9 cellular contexts compared by ENCODE assay signal in genomic region chr5:172688735-172689572, GRCh38. TPM values are rescaled to one million over a fixed set of nuclear protein-coding genes. Genes with fewer than 3 reads are reported as not detected.
DNase-seq lines count a peak whose midpoint lies in the region; ATAC-seq and TF ChIP-seq lines count a peak whose summit lies in the region.
"Had no signal": no experiment of that assay in that cellular context is flagged by ENCODE, and none has a peak within 500 bp of the region (broad histone marks: within the 10 kb centered on the region; RNA-seq: fewer than 3 reads in every experiment).

No MANE protein-coding gene starts in this region.

- peaks cover 12 to 41% of the 10 kb centered on the region in 2 donors for H3K4me1 ChIP-seq in muscle layer of duodenum (ENCODE audit: control insufficient read depth in 1 of 2, insufficient read depth in 2 of 2, low read length in 2 of 2)

- H3K27me3 Mint-ChIP-seq in chondrocyte (ENCODE audit: low read depth), result no peaks in the 10 kb centered on the region

- in situ Hi-C loops in KBM-7 (cut with MboI; ENCODE audit: low pct_unique_long_range_greater_than_20kb, low sequenced_read_pairs), result no loop called here

- H3K36me3 ChIP-seq in muscle layer of duodenum (ENCODE audit: control insufficient read depth in 1 of 2, insufficient read depth in 2 of 2, low read length in 2 of 2), result peaks cover 13 to 14% of the 10 kb centered on the region in 2 donors

- no peak overlapping the region for H3K27ac Mint-ChIP-seq in chondrocyte (ENCODE audit: unreplicated experiment)

- no peak for ATAC-seq in omental fat pad (ENCODE audit: low FRiP score)
- ATAC-seq in HG03442 (IDR thresholded peaks at IDR 0.05; ENCODE audit: unreplicated experiment), result no peak

- H3K27ac ChIP-seq in muscle layer of duodenum (ENCODE audit: low read length), result peak overlapping the region; percentile 49

- H3K4me3 ChIP-seq in muscle layer of duodenum (ENCODE audit: low read depth in 1 of 2, low read length in 2 of 2), result no peak overlapping the region

- H3K36me3 Mint-ChIP-seq in chondrocyte (ENCODE audit: low read depth), result no peaks in the 10 kb centered on the region

- no peaks in the 10 kb centered on the region for H3K9me3 ChIP-seq in muscle layer of duodenum (ENCODE audit: control insufficient read depth in 1 of 2, low read length in 2 of 2)

- no peak overlapping the region for H3K4me3 Mint-ChIP-seq in chondrocyte (ENCODE audit: unreplicated experiment)

- no peaks in the 10 kb centered on the region for H3K27me3 ChIP-seq in muscle layer of duodenum (ENCODE audit: low read depth, low read length)

- peaks cover 41% of the 10 kb centered on the region for H3K4me1 Mint-ChIP-seq in chondrocyte (ENCODE audit: low read depth)

- TF ChIP-seq CTCF in omental fat pad (IDR thresholded peaks at IDR 0.05) (no peak), chondrocyte (IDR thresholded peaks at IDR 0.05) (no peak)

- no peaks in the 10 kb centered on the region for H3K9me3 Mint-ChIP-seq in chondrocyte (ENCODE audit: low read depth)

- peak; percentile 18 for DNase-seq in CD1c-positive myeloid dendritic cell (ENCODE audit: extremely low spot score)
- peak; percentile 86 for DNase-seq in KBM-7
- DNase-seq in activated naive CD8-positive, alpha-beta T cell treated with anti-CD3 and anti-CD28 coated beads, Interleukin-2, amount 50 U/mL, for 16 hours (ENCODE audit: low read depth, low spot score), result peak; percentile 9
- no peak for DNase-seq in omental fat pad (ENCODE audit: low spot score)
- DNase-seq in chondrocyte (ENCODE audit: low spot score), result no peak
- no peak for DNase-seq in occipital lobe (lab: John Stamatoyannopoulos, UW)
- DNase-seq: NCI-H2171 treated with DMSO at 0.1 percent for 48 hours had no signal

RNA-seq across cellular contexts. Expression of gene NEURL1B, which starts 47.9 kb away (rescaled TPM):
- total RNA-seq in omental fat pad (10 to 100 TPM; 10.3 to 86.5 (median 17.8) TPM), chondrocyte (1.2 to 5.4 TPM (median 4.9 TPM) in 3 replicates), occipital lobe (19.2 TPM)

Comparison
In these comparisons a context has a peak if more than half of its experiments do, and no peak if none do; other contexts are left out.
1. DNase-seq: peak in CD1c-positive myeloid dendritic cell (single experiment), KBM-7 (single experiment) and activated naive CD8-positive, alpha-beta T cell treated with anti-CD3 and anti-CD28 coated beads, Interleukin-2, amount 50 U/mL, for 16 hours (single experiment); none in omental fat pad (single experiment), chondrocyte (single experiment) and occipital lobe (single experiment).